In the genomic region with DNA sequence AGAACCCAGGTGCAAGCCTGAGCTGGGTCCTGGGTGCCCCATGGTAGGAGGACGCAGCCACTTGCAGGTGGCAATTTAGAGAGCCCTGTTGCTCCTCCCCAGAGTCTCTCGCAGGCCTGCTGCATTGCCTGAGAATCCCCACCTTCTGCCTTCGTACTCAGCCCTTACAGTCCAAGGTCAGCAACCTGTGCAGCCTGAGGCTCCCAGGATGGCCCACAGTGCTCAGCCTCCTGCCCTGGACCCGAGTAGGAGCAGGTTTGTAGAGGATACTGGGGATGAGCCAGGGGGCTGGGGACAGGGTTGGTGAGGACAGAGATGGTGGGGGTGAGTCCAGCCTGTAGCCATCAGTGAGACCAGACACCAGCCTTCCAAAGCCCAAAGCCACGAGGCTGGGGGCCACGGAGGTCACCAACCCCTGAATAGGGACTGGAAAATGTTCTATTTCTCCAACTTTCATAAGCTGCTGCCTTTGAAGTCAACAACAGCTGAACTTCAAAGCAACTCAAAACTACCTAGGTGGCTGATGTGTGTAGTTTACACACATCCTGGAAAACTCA, we compare ENCODE assay signal across 3 cellular contexts.
A peak's percentile ranks its signal among the peaks of the same experiment; 100 is the strongest.
TF ChIP-seq lines count a peak whose summit lies in the region.

No MANE protein-coding gene starts in this region.

TF ChIP-seq in SK-N-SH, 30 proteins besides CTCF, POLR2A, EP300 and RAD21 (continues in another document):
- TF ChIP-seq, protein P1, sequence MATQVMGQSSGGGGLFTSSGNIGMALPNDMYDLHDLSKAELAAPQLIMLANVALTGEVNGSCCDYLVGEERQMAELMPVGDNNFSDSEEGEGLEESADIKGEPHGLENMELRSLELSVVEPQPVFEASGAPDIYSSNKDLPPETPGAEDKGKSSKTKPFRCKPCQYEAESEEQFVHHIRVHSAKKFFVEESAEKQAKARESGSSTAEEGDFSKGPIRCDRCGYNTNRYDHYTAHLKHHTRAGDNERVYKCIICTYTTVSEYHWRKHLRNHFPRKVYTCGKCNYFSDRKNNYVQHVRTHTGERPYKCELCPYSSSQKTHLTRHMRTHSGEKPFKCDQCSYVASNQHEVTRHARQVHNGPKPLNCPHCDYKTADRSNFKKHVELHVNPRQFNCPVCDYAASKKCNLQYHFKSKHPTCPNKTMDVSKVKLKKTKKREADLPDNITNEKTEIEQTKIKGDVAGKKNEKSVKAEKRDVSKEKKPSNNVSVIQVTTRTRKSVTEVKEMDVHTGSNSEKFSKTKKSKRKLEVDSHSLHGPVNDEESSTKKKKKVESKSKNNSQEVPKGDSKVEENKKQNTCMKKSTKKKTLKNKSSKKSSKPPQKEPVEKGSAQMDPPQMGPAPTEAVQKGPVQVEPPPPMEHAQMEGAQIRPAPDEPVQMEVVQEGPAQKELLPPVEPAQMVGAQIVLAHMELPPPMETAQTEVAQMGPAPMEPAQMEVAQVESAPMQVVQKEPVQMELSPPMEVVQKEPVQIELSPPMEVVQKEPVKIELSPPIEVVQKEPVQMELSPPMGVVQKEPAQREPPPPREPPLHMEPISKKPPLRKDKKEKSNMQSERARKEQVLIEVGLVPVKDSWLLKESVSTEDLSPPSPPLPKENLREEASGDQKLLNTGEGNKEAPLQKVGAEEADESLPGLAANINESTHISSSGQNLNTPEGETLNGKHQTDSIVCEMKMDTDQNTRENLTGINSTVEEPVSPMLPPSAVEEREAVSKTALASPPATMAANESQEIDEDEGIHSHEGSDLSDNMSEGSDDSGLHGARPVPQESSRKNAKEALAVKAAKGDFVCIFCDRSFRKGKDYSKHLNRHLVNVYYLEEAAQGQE (IDR thresholded peaks at IDR 0.05; ENCODE audit: low read depth, low read length): no peak
- TF ChIP-seq TEAD4 (IDR thresholded peaks at IDR 0.05; ENCODE audit: borderline replicate concordance, insufficient read depth): no peak
- no peak for TF ChIP-seq MXI1 (IDR thresholded peaks at IDR 0.05; ENCODE audit: low read depth, low read length)
- TF ChIP-seq, protein P2, sequence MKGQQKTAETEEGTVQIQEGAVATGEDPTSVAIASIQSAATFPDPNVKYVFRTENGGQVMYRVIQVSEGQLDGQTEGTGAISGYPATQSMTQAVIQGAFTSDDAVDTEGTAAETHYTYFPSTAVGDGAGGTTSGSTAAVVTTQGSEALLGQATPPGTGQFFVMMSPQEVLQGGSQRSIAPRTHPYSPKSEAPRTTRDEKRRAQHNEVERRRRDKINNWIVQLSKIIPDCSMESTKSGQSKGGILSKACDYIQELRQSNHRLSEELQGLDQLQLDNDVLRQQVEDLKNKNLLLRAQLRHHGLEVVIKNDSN (IDR thresholded peaks at IDR 0.05; ENCODE audit: borderline replicate concordance, low read depth): no peak
- no peak for TF ChIP-seq POLR2AphosphoS5 (IDR thresholded peaks at IDR 0.05; ENCODE audit: low read depth, low read length)
- no peak for TF ChIP-seq CHD2 (IDR thresholded peaks at IDR 0.05; ENCODE audit: low read length, partially characterized antibody)
- TF ChIP-seq, protein P3, sequence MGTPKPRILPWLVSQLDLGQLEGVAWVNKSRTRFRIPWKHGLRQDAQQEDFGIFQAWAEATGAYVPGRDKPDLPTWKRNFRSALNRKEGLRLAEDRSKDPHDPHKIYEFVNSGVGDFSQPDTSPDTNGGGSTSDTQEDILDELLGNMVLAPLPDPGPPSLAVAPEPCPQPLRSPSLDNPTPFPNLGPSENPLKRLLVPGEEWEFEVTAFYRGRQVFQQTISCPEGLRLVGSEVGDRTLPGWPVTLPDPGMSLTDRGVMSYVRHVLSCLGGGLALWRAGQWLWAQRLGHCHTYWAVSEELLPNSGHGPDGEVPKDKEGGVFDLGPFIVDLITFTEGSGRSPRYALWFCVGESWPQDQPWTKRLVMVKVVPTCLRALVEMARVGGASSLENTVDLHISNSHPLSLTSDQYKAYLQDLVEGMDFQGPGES (IDR thresholded peaks at IDR 0.05; ENCODE audit: low read depth, low read length): no peak
- no peak for TF ChIP-seq GABPA (IDR thresholded peaks at IDR 0.05; ENCODE audit: low read depth)
- no peak for TF ChIP-seq FOXM1 (IDR thresholded peaks at IDR 0.05; ENCODE audit: low read depth)
- TF ChIP-seq MEF2A (IDR thresholded peaks at IDR 0.05; ENCODE audit: borderline replicate concordance, low read depth): no peak
- no peak for TF ChIP-seq FOXJ3 (CRISPR knock-in tag; IDR thresholded peaks at IDR 0.05)
- no peak for TF ChIP-seq RFX5 (IDR thresholded peaks at IDR 0.05; ENCODE audit: low read length)
- no peak for TF ChIP-seq EZH2phosphoT487 (IDR thresholded peaks at IDR 0.05; ENCODE audit: borderline replicate concordance, low read depth)
- no peak for TF ChIP-seq TCF12 (IDR thresholded peaks at IDR 0.05)
- no peak for TF ChIP-seq RXRA (IDR thresholded peaks at IDR 0.05; ENCODE audit: borderline replicate concordance, low read depth)
- no peak for TF ChIP-seq SMC3 (IDR thresholded peaks at IDR 0.05; ENCODE audit: low read depth, low read length)
- TF ChIP-seq JUND (IDR thresholded peaks at IDR 0.05): no peak
- no peak for TF ChIP-seq YY1 (IDR thresholded peaks at IDR 0.05; ENCODE audit: low read depth)

TF ChIP-seq in SK-N-SH treated with all-trans-retinoic acid at 6 μM for 48 hours, 23 proteins besides CTCF, POLR2A, EP300 and RAD21 (continued from another document and continues in another):
- TF ChIP-seq, protein P4, sequence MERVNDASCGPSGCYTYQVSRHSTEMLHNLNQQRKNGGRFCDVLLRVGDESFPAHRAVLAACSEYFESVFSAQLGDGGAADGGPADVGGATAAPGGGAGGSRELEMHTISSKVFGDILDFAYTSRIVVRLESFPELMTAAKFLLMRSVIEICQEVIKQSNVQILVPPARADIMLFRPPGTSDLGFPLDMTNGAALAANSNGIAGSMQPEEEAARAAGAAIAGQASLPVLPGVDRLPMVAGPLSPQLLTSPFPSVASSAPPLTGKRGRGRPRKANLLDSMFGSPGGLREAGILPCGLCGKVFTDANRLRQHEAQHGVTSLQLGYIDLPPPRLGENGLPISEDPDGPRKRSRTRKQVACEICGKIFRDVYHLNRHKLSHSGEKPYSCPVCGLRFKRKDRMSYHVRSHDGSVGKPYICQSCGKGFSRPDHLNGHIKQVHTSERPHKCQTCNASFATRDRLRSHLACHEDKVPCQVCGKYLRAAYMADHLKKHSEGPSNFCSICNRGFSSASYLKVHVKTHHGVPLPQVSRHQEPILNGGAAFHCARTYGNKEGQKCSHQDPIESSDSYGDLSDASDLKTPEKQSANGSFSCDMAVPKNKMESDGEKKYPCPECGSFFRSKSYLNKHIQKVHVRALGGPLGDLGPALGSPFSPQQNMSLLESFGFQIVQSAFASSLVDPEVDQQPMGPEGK (CRISPR knock-in tag; IDR thresholded peaks at IDR 0.05; ENCODE audit: borderline replicate concordance): no peak
- TF ChIP-seq ZC3H10 (CRISPR knock-in tag; IDR thresholded peaks at IDR 0.05) (no peak), RARB (CRISPR knock-in tag; IDR thresholded peaks at IDR 0.05) (no peak), ZFP3 (CRISPR knock-in tag; IDR thresholded peaks at IDR 0.05) (no peak), OSR1 (CRISPR knock-in tag; IDR thresholded peaks at IDR 0.05) (no peak), GLIS3 (CRISPR knock-in tag; IDR thresholded peaks at IDR 0.05) (no peak)
- TF ChIP-seq, protein P5, sequence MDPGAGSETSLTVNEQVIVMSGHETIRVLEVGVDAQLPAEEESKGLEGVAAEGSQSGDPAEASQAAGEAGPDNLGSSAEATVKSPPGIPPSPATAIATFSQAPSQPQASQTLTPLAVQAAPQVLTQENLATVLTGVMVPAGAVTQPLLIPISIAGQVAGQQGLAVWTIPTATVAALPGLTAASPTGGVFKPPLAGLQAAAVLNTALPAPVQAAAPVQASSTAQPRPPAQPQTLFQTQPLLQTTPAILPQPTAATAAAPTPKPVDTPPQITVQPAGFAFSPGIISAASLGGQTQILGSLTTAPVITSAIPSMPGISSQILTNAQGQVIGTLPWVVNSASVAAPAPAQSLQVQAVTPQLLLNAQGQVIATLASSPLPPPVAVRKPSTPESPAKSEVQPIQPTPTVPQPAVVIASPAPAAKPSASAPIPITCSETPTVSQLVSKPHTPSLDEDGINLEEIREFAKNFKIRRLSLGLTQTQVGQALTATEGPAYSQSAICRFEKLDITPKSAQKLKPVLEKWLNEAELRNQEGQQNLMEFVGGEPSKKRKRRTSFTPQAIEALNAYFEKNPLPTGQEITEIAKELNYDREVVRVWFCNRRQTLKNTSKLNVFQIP (CRISPR knock-in tag; IDR thresholded peaks at IDR 0.05; ENCODE audit: borderline replicate concordance, low read depth): no peak
- TF ChIP-seq, protein P6, sequence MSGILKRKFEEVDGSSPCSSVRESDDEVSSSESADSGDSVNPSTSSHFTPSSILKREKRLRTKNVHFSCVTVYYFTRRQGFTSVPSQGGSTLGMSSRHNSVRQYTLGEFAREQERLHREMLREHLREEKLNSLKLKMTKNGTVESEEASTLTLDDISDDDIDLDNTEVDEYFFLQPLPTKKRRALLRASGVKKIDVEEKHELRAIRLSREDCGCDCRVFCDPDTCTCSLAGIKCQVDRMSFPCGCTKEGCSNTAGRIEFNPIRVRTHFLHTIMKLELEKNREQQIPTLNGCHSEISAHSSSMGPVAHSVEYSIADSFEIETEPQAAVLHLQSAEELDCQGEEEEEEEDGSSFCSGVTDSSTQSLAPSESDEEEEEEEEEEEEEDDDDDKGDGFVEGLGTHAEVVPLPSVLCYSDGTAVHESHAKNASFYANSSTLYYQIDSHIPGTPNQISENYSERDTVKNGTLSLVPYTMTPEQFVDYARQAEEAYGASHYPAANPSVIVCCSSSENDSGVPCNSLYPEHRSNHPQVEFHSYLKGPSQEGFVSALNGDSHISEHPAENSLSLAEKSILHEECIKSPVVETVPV (CRISPR knock-in tag; IDR thresholded peaks at IDR 0.05): no peak

TF ChIP-seq in HepG2, 621 proteins besides CTCF, POLR2A, EP300 and RAD21 (continued from another document and continues in another):
- TF ChIP-seq, protein P7, sequence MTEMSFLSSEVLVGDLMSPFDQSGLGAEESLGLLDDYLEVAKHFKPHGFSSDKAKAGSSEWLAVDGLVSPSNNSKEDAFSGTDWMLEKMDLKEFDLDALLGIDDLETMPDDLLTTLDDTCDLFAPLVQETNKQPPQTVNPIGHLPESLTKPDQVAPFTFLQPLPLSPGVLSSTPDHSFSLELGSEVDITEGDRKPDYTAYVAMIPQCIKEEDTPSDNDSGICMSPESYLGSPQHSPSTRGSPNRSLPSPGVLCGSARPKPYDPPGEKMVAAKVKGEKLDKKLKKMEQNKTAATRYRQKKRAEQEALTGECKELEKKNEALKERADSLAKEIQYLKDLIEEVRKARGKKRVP (CRISPR knock-in tag; IDR thresholded peaks at IDR 0.05): peak in 1 of 2 experiments; percentile 77; a peak in 2 of 4 replicates
- TF ChIP-seq, protein P8, sequence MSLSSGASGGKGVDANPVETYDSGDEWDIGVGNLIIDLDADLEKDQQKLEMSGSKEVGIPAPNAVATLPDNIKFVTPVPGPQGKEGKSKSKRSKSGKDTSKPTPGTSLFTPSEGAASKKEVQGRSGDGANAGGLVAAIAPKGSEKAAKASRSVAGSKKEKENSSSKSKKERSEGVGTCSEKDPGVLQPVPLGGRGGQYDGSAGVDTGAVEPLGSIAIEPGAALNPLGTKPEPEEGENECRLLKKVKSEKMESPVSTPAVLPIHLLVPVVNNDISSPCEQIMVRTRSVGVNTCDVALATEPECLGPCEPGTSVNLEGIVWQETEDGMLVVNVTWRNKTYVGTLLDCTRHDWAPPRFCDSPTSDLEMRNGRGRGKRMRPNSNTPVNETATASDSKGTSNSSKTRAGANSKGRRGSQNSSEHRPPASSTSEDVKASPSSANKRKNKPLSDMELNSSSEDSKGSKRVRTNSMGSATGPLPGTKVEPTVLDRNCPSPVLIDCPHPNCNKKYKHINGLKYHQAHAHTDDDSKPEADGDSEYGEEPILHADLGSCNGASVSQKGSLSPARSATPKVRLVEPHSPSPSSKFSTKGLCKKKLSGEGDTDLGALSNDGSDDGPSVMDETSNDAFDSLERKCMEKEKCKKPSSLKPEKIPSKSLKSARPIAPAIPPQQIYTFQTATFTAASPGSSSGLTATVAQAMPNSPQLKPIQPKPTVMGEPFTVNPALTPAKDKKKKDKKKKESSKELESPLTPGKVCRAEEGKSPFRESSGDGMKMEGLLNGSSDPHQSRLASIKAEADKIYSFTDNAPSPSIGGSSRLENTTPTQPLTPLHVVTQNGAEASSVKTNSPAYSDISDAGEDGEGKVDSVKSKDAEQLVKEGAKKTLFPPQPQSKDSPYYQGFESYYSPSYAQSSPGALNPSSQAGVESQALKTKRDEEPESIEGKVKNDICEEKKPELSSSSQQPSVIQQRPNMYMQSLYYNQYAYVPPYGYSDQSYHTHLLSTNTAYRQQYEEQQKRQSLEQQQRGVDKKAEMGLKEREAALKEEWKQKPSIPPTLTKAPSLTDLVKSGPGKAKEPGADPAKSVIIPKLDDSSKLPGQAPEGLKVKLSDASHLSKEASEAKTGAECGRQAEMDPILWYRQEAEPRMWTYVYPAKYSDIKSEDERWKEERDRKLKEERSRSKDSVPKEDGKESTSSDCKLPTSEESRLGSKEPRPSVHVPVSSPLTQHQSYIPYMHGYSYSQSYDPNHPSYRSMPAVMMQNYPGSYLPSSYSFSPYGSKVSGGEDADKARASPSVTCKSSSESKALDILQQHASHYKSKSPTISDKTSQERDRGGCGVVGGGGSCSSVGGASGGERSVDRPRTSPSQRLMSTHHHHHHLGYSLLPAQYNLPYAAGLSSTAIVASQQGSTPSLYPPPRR (CRISPR knock-in tag; IDR thresholded peaks at IDR 0.05; ENCODE audit: borderline replicate concordance): peak; percentile 46; the same call in 1 of the 2 replicates
- TF ChIP-seq SAP130 (CRISPR knock-in tag; IDR thresholded peaks at IDR 0.05; ENCODE audit: low read depth): peak; percentile 41; the same call in 1 of the 2 replicates
- peak; percentile 43 for TF ChIP-seq FOXA3 (CRISPR knock-in tag; IDR thresholded peaks at IDR 0.05)
- peak; percentile 80 for TF ChIP-seq RARA (CRISPR knock-in tag; IDR thresholded peaks at IDR 0.05)
